Comparison of ENCODE assay signal across 8 cellular contexts in the genomic region with DNA sequence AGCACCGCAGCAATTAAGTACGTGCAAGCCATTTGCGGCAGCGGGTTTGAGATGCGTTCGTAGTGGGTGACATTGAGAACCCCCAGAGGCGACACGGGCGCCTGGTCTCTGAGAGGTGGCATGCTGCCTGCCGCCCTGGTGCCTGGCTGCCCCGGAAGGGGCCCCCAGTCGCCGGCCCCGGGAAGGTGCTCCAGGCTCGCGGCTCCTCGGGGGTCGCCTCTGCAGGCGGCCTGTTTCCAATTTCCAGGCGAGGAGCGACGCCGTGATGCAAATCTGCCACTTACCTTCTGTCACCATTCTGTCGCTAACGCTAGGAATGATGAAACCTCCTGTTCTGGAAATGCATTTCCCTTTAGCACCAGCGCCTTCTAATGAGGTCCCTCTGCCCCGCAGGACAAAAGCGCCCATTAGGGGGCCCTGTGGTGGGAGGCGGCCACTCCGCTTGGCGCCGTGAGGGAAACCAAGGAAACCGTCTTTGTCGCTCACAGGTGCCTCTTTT. TPM values are rescaled to one million over a fixed set of nuclear protein-coding genes. Genes with fewer than 3 reads are reported as not detected.
DNase-seq lines count a peak whose midpoint lies in the region; ATAC-seq and TF ChIP-seq lines count a peak whose summit lies in the region.

No MANE protein-coding gene starts in this region.

- peak in 1 of 12 donors; percentile 12 for TF ChIP-seq CTCF in heart left ventricle (IDR thresholded peaks at IDR 0.05)

- no peak overlapping the region for H3K9ac ChIP-seq in iPS-15b (ENCODE audit: low read depth, low read length)

- H3K27ac Mint-ChIP-seq in activated CD4-positive, alpha-beta memory T cell treated with anti-CD3 and anti-CD28 coated beads, Interleukin-2, amount 10 ng/mL, durations not matched to agents 7 days and 5 days: no peak overlapping the region

- ATAC-seq in heart left ventricle (no peak), Right ventricle myocardium inferior (no peak), GM21529 (IDR thresholded peaks at IDR 0.05; ENCODE audit: unreplicated experiment) (no peak)
- peak; percentile 55 for ATAC-seq in stimulated activated naive CD8-positive, alpha-beta T cell treated with anti-CD3 and anti-CD28 coated beads, Interleukin-15, Interleukin-2, amounts not matched to agents 100 U/mL and 50 U/mL, for 24 hours

- H3K4me3 ChIP-seq in heart left ventricle (peak overlapping the region; percentile 20 to 57 (median 46)), iPS-15b (ENCODE audit: low read depth, low read length) (peak overlapping the region; percentile 53)

- peaks cover 0 to 12% (median 7%) of the 10 kb centered on the region in 12 donors for H3K4me1 ChIP-seq in heart left ventricle
- H3K4me1 ChIP-seq in iPS-15b (ENCODE audit: control insufficient read depth, insufficient read depth, low read length): peaks cover 6% of the 10 kb centered on the region

- POLR2A ChIA-PET in activated CD4-positive, alpha-beta memory T cell treated with anti-CD3 and anti-CD28 coated beads, Interleukin-2, amount 10 ng/mL, durations not matched to agents 7 days and 5 days (lab: Charles Lee): interaction anchor here (2.1 kb wide), 1 partner anchor 13 kb away, joined by 9 read pairs; the partner anchor contains the start of gene KIF5C

- CTCF ChIA-PET in activated CD4-positive, alpha-beta memory T cell treated with anti-CD3 and anti-CD28 coated beads, Interleukin-2, amount 10 ng/mL, durations not matched to agents 7 days and 5 days (lab: Charles Lee): interaction anchor here (1.2 to 2.4 kb wide), 2 partner anchors 39 to 245 kb away, joined by 3 to 5 read pairs; no protein-coding TSS in a partner anchor

- H3K4me3 Mint-ChIP-seq in activated CD4-positive, alpha-beta memory T cell treated with anti-CD3 and anti-CD28 coated beads, Interleukin-2, amount 10 ng/mL, durations not matched to agents 7 days and 5 days: peak overlapping the region; percentile 71

- TF ChIP-seq POLR2A in heart left ventricle (IDR thresholded peaks at IDR 0.05): no peak

- H3K9me3 ChIP-seq in heart left ventricle: peaks cover 0 to 15% (median 7%) of the 10 kb centered on the region in 12 donors
- H3K9me3 ChIP-seq in iPS-15b (ENCODE audit: control insufficient read depth, insufficient read depth, low read length): peaks cover 5% of the 10 kb centered on the region

- intact Hi-C loops in heart left ventricle (cut with DNase I): loop anchor here in 1 of 10 donors (10.0 kb wide), 1 partner anchor 243 kb away; the partner anchor contains the start of gene EPC2
- intact Hi-C loops in Right ventricle myocardium inferior (cut with DNase I): no loop called here

- DNase-seq in heart left ventricle (no peak), Right ventricle myocardium inferior (ENCODE audit: missing footprints) (no peak), putamen (ENCODE audit: low spot score) (no peak), SKM-1 (lab: John Stamatoyannopoulos, UW; ENCODE audit: unreplicated experiment) (no peak)
- DNase-seq in activated CD4-positive, alpha-beta memory T cell treated with anti-CD3 and anti-CD28 coated beads, Interleukin-2, amount 10 ng/mL, durations not matched to agents 7 days and 5 days: peak; percentile 23
- peak; percentile 21 for DNase-seq in stimulated activated naive CD8-positive, alpha-beta T cell treated with anti-CD3 and anti-CD28 coated beads, Interleukin-15, Interleukin-2, amounts not matched to agents 100 U/mL and 50 U/mL, for 24 hours

- H3K27me3 Mint-ChIP-seq in activated CD4-positive, alpha-beta memory T cell treated with anti-CD3 and anti-CD28 coated beads, Interleukin-2, amount 10 ng/mL, durations not matched to agents 7 days and 5 days: peaks cover 15% of the 10 kb centered on the region

- H3K36me3 Mint-ChIP-seq in activated CD4-positive, alpha-beta memory T cell treated with anti-CD3 and anti-CD28 coated beads, Interleukin-2, amount 10 ng/mL, durations not matched to agents 7 days and 5 days (ENCODE audit: low read depth): peaks cover 25% of the 10 kb centered on the region

- no peak overlapping the region for H3K27ac ChIP-seq in heart left ventricle

- peaks cover 14% of the 10 kb centered on the region for H3K9me3 Mint-ChIP-seq in activated CD4-positive, alpha-beta memory T cell treated with anti-CD3 and anti-CD28 coated beads, Interleukin-2, amount 10 ng/mL, durations not matched to agents 7 days and 5 days

- peaks cover 0 to 45% (median 20%) of the 10 kb centered on the region in 9 donors for H3K27me3 ChIP-seq in heart left ventricle
- H3K27me3 ChIP-seq in iPS-15b (ENCODE audit: control insufficient read depth, insufficient read depth, low read length): no peaks in the 10 kb centered on the region

- WGBS in heart left ventricle, 4 donors: 4 to 13% (median 7%) methylated on average over 16 to 34 of the region's 34 CpGs

- peaks cover 15% of the 10 kb centered on the region for H3K4me1 Mint-ChIP-seq in activated CD4-positive, alpha-beta memory T cell treated with anti-CD3 and anti-CD28 coated beads, Interleukin-2, amount 10 ng/mL, durations not matched to agents 7 days and 5 days

- no peaks in the 10 kb centered on the region for H3K36me3 ChIP-seq in heart left ventricle
- no peaks in the 10 kb centered on the region for H3K36me3 ChIP-seq in iPS-15b (ENCODE audit: control insufficient read depth, insufficient read depth, low read length)

RNA-seq across cellular contexts. Expression of gene KIF5C, which starts 13.0 kb away (rescaled TPM):
- 1 to 10 TPM in 2 of 9 donors, under 1 TPM in 7; 0.22 to 1.4 (median 0.50) TPM for total RNA-seq in heart left ventricle
- under 1 TPM; 0.23 to 0.28 TPM for polyA plus RNA-seq in heart left ventricle
- total RNA-seq in Right ventricle myocardium inferior: 0.87 TPM
- total RNA-seq in activated CD4-positive, alpha-beta memory T cell treated with anti-CD3 and anti-CD28 coated beads, Interleukin-2, amount 10 ng/mL, durations not matched to agents 7 days and 5 days: 10 to 100 TPM; 14.7 to 21.7 TPM

Comparison
In these comparisons a context has a peak if more than half of its experiments do, and no peak if none do; other contexts are left out.
1. DNase-seq: peak in activated CD4-positive, alpha-beta memory T cell treated with anti-CD3 and anti-CD28 coated beads, Interleukin-2, amount 10 ng/mL, durations not matched to agents 7 days and 5 days (single experiment) and stimulated activated naive CD8-positive, alpha-beta T cell treated with anti-CD3 and anti-CD28 coated beads, Interleukin-15, Interleukin-2, amounts not matched to agents 100 U/mL and 50 U/mL, for 24 hours (single experiment); none in heart left ventricle (0 of 5), Right ventricle myocardium inferior (single experiment), putamen (single experiment) and SKM-1 (single experiment).